ENCODE assay signal across 8 cellular contexts in genomic region chr4:152679414-152680281, GRCh38. TPM values are rescaled to one million over a fixed set of nuclear protein-coding genes. Genes with fewer than 3 reads are reported as not detected.
DNase-seq lines count a peak whose midpoint lies in the region; ATAC-seq and TF ChIP-seq lines count a peak whose summit lies in the region.

TMEM154 (minus strand) TSS chr4:152679997; CDS start chr4:152679933, 64 bp downstream.

- H3K36me3 ChIP-seq in adrenal gland (replicated peaks in 1 of 2) = no peaks in the 10 kb centered on the region
- no peaks in the 10 kb centered on the region for H3K36me3 ChIP-seq in aorta (ENCODE audit: control insufficient read depth in 1 of 2, insufficient read depth in 2 of 2, low read length in 1 of 2)

- H3K27me3 ChIP-seq in adrenal gland (no peaks in the 10 kb centered on the region), right cardiac atrium (ENCODE audit: control insufficient read depth, insufficient read depth) (no peaks in the 10 kb centered on the region), aorta (ENCODE audit: control insufficient read depth in 1 of 2, insufficient read depth in 2 of 2, low read length in 1 of 2) (no peaks in the 10 kb centered on the region)

- TF ChIP-seq CTCF in adrenal gland (IDR thresholded peaks at IDR 0.05) = no peak

- ATAC-seq in GM21360 (IDR thresholded peaks at IDR 0.05; ENCODE audit: unreplicated experiment) = peak; percentile 66
- ATAC-seq in T-cell (replicated peaks in 1 of 4) = peak; percentile 99 to 100 (median 100)
- ATAC-seq in right cardiac atrium = peak; percentile 92 to 96
- peak; percentile 83 for ATAC-seq in aorta (ENCODE audit: low FRiP score)

- H3K9me3 Mint-ChIP-seq in T-cell = no peaks in the 10 kb centered on the region

- 10 to 15% (median 12%) methylated on average over 16 to 32 of the region's 32 CpGs for WGBS in adrenal gland, 4 donors
- WGBS in right cardiac atrium = 7% methylated on average over 32 of the region's 32 CpGs
- WGBS in aorta, 2 donors = 7 to 8% methylated on average over 32 of the region's 32 CpGs

- intact Hi-C loops in adrenal gland (cut with DNase I) (no loop called here), right cardiac atrium (cut with DNase I) (no loop called here), aorta (cut with DNase I) (no loop called here)

- H3K27ac ChIP-seq in adrenal gland (no peak within 1 kb of the TSS), right cardiac atrium (ENCODE audit: low read length) (no peak within 1 kb of the TSS), aorta (ENCODE audit: low read depth in 1 of 2, low read length in 2 of 2) (no peak within 1 kb of the TSS)

- peaks cover 44 to 52% (median 49%) of the 10 kb centered on the region in 3 donors for H3K4me1 Mint-ChIP-seq in T-cell

- H3K9me3 ChIP-seq in adrenal gland (replicated peaks in 1 of 3) = no peaks in the 10 kb centered on the region
- no peaks in the 10 kb centered on the region for H3K9me3 ChIP-seq in right cardiac atrium (ENCODE audit: control insufficient read depth, low read length)
- no peaks in the 10 kb centered on the region for H3K9me3 ChIP-seq in aorta (ENCODE audit: control insufficient read depth, low read length)

- DNase-seq in DMS 273 treated with DMSO at 0.1 percent for 48 hours (lab: John Stamatoyannopoulos, UW) (peak; percentile 1), HT-29 (ENCODE audit: low spot score) (peak; percentile 33), T-cell (peak; percentile 54 to 82 (median 67)), adrenal gland (peak; percentile 19 to 58 (median 37)), right cardiac atrium (peak; percentile 56 to 82 (median 78)), renal cortical epithelial cell (ENCODE audit: low read depth) (peak; percentile 86), aorta (peak; percentile 73 to 85)

- H3K27me3 Mint-ChIP-seq in T-cell = no peaks in the 10 kb centered on the region

- H3K4me3 ChIP-seq in adrenal gland (peak within 1 kb of the TSS in 2 of 4 donors; percentile 27 to 54), right cardiac atrium (ENCODE audit: low read length) (peak within 1 kb of the TSS; percentile 51), aorta (ENCODE audit: low read length in 2 of 2) (peak within 1 kb of the TSS; percentile 8 to 25)

- CTCF ChIA-PET in T-cell (lab: Charles Lee) = interaction anchor here (0.7 to 3.0 kb wide), 9 partner anchors 35 to 787 kb away, joined by 3 to 11 read pairs (median 4); partner anchors contain the start of gene TMEM131L (in 1 of the 2)

- H3K36me3 Mint-ChIP-seq in T-cell = peaks cover 13% of the 10 kb centered on the region

- TF ChIP-seq POLR2A in adrenal gland (IDR thresholded peaks at IDR 0.05) = no peak

- H3K27ac Mint-ChIP-seq in T-cell = peak within 1 kb of the TSS; percentile 93 to 97

- H3K4me1 ChIP-seq in adrenal gland (replicated peaks in 1 of 2) = no peaks in the 10 kb centered on the region
- H3K4me1 ChIP-seq in right cardiac atrium (ENCODE audit: control insufficient read depth, insufficient read depth, low read length) = no peaks in the 10 kb centered on the region
- H3K4me1 ChIP-seq in aorta (ENCODE audit: control insufficient read depth in 1 of 2, insufficient read depth in 2 of 2, low read length in 2 of 2) = no peaks in the 10 kb centered on the region

- POLR2A ChIA-PET in T-cell (lab: Charles Lee) = interaction anchor here (0.6 to 0.7 kb wide), 8 partner anchors 11 to 512 kb away, joined by 3 to 6 read pairs (median 3); no protein-coding TSS in a partner anchor

- peak within 1 kb of the TSS; percentile 89 to 95 (median 92) for H3K4me3 Mint-ChIP-seq in T-cell

RNA-seq across cellular contexts. Expression of gene TMEM154, which starts in this region (rescaled TPM):
- total RNA-seq in HT-29 (2014; rRNA removed; shearing (Covaris generic)) = 0.05 and 0.56 TPM in 2 replicates
- 10 to 100 TPM; 19.3 to 28.5 (median 24.6) TPM for total RNA-seq in T-cell
- 1 to 10 TPM in 1 of 8 donors, under 1 TPM in 6, not detected in 1; 0.11 to 3.6 (median 0.83) TPM for total RNA-seq in adrenal gland
- under 1 TPM; 0.10 to 0.22 (median 0.16) TPM for polyA plus RNA-seq in adrenal gland
- total RNA-seq in right cardiac atrium = 1 to 10 TPM in 3 of 4 donors, under 1 TPM in 1; 0.48 to 2.4 (median 1.5) TPM
- polyA plus RNA-seq in right cardiac atrium = 0.16 TPM
- total RNA-seq in renal cortical epithelial cell = 8.3 and 20.3 TPM in 2 replicates
- total RNA-seq in aorta = 1 to 10 TPM; 5.1 to 5.4 TPM
- polyA plus RNA-seq in aorta = under 1 TPM; under 0.01 to 0.13 TPM

Comparison
In these comparisons a context has a peak if more than half of its experiments do, and no peak if none do; other contexts are left out.
1. Peak in DNase-seq in HT-29; RNA of the gene not detected or under 1 TPM.
2. DNase-seq: peak in every context shown above with its lines; median percentile 86 in renal cortical epithelial cell; 79 in aorta; 78 in right cardiac atrium; 67 in T-cell; 37 in adrenal gland; 33 in HT-29; 1 in DMS 273 treated with DMSO at 0.1 percent for 48 hours.